ENCODE assay signal across 17 cellular contexts in genomic region chr9:124222109-124222508, GRCh38.
"Had no signal": no experiment of that assay in that cellular context is flagged by ENCODE, and none has a peak within 500 bp of the region (broad histone marks: within the 10 kb centered on the region; RNA-seq: fewer than 3 reads in every experiment).

No MANE protein-coding gene starts in this region.

- H3K36me3 Mint-ChIP-seq: activated CD4-positive, alpha-beta memory T cell treated with anti-CD3 and anti-CD28 coated beads for 36 hours; naive thymus-derived CD8-positive, alpha-beta T cell had no signal

- H3K36me3 ChIP-seq: gastrocnemius medialis, SJSA1, tibial artery had no signal

- H3K27ac ChIP-seq: SJSA1 had no signal

- H3K4me3 ChIP-seq: coronary artery, gastrocnemius medialis, mucosa of descending colon, SJSA1, tibial artery had no signal

- H3K9me3 Mint-ChIP-seq: activated CD4-positive, alpha-beta memory T cell treated with anti-CD3 and anti-CD28 coated beads for 36 hours; activated naive CD4-positive, alpha-beta T cell treated with anti-CD3 and anti-CD28 coated beads for 36 hours; activated T-helper 1 cell treated with anti-CD3 and anti-CD28 coated beads, Interleukin-12 subunit alpha, Interleukin-12 subunit beta, Interleukin-2, Interleukin-4 antibody, amounts not matched to agents 30 ng/mL and 10 ng/mL and 1 ng/mL, durations not matched to agents 14 hours and 24 hours and 36 hours; naive thymus-derived CD8-positive, alpha-beta T cell; T-helper 2 cell treated with Interferon-gamma antibody and Interleukin-4, amounts not matched to agents 5 μg/mL and 100 μg/mL, for 36 hours had no signal

- H3K9me3 ChIP-seq: gastrocnemius medialis, mucosa of descending colon, SJSA1, tibial artery had no signal

- DNase-seq: activated CD4-positive, alpha-beta memory T cell treated with anti-CD3 and anti-CD28 coated beads for 36 hours; activated CD4-positive, alpha-beta T cell treated with anti-CD3 and anti-CD28 coated beads for 1 hour; activated CD8-positive, alpha-beta memory T cell treated with anti-CD3 and anti-CD28 coated beads, Interleukin-2, amount 50 U/mL, for 4 hours; activated naive CD4-positive, alpha-beta T cell treated with anti-CD3 and anti-CD28 coated beads for 36 hours; effector CD8-positive, alpha-beta T cell; gastrocnemius medialis; mammary epithelial cell; mucosa of descending colon; naive thymus-derived CD8-positive, alpha-beta T cell; stimulated activated CD4-positive, alpha-beta T cell treated with anti-CD3 and anti-CD28 coated beads, Interleukin-15, amount 100 ng/mL, for 24 hours; stimulated activated CD4-positive, alpha-beta T cell treated with anti-CD3 and anti-CD28 coated beads, Interleukin-4, amount 100 ng/mL, for 24 hours; SW 1271 had no signal

- ATAC-seq: gastrocnemius medialis; naive thymus-derived CD8-positive, alpha-beta T cell had no signal

- H3K27ac Mint-ChIP-seq: activated CD4-positive, alpha-beta memory T cell treated with anti-CD3 and anti-CD28 coated beads for 36 hours; activated naive CD4-positive, alpha-beta T cell treated with anti-CD3 and anti-CD28 coated beads for 36 hours; activated T-helper 1 cell treated with anti-CD3 and anti-CD28 coated beads, Interleukin-12 subunit alpha, Interleukin-12 subunit beta, Interleukin-2, Interleukin-4 antibody, amounts not matched to agents 30 ng/mL and 10 ng/mL and 1 ng/mL, durations not matched to agents 14 hours and 24 hours and 36 hours; naive thymus-derived CD8-positive, alpha-beta T cell; T-helper 2 cell treated with Interferon-gamma antibody and Interleukin-4, amounts not matched to agents 5 μg/mL and 100 μg/mL, for 36 hours had no signal

- H3K27me3 ChIP-seq: gastrocnemius medialis, SJSA1, tibial artery had no signal

- H3K4me3 Mint-ChIP-seq: activated CD4-positive, alpha-beta memory T cell treated with anti-CD3 and anti-CD28 coated beads for 36 hours; activated naive CD4-positive, alpha-beta T cell treated with anti-CD3 and anti-CD28 coated beads for 36 hours; activated T-helper 1 cell treated with anti-CD3 and anti-CD28 coated beads, Interleukin-12 subunit alpha, Interleukin-12 subunit beta, Interleukin-2, Interleukin-4 antibody, amounts not matched to agents 30 ng/mL and 10 ng/mL and 1 ng/mL, durations not matched to agents 14 hours and 24 hours and 36 hours; naive thymus-derived CD8-positive, alpha-beta T cell; T-helper 2 cell treated with Interferon-gamma antibody and Interleukin-4, amounts not matched to agents 5 μg/mL and 100 μg/mL, for 36 hours had no signal
